11 cellular contexts compared by ENCODE assay signal in genomic region chr2:12918841-12919445, GRCh38.
DNase-seq lines count a peak whose midpoint lies in the region; ATAC-seq and TF ChIP-seq lines count a peak whose summit lies in the region.
"Had no signal": no experiment of that assay in that cellular context is flagged by ENCODE, and none has a peak within 500 bp of the region (broad histone marks: within the 10 kb centered on the region; RNA-seq: fewer than 3 reads in every experiment).

No MANE protein-coding gene starts in this region.

- no peaks in the 10 kb centered on the region for H3F3A ChIP-seq in GM23338 (replicated peaks; ENCODE audit: low read depth)

- H2AK5ac ChIP-seq in mesendoderm (ENCODE audit: low read length): no peak overlapping the region

- no peaks in the 10 kb centered on the region for H3K79me1 ChIP-seq in mesendoderm (ENCODE audit: low read length)

- H3K27me3 Mint-ChIP-seq in GM23338 (ENCODE audit: insufficient read depth, low read depth, poor library complexity): peaks cover 2% of the 10 kb centered on the region

- no peak overlapping the region for H3K23ac ChIP-seq in mesendoderm (ENCODE audit: low read length)

- H3K4me3 ChIP-seq in brain microvascular endothelial cell (ENCODE audit: low read depth, low read length) (no peak overlapping the region), skeletal muscle cell (ENCODE audit: low read depth, low read length) (no peak overlapping the region), GM23338 (no peak overlapping the region), mesendoderm (ENCODE audit: low read length) (no peak overlapping the region)

- WGBS in mesendoderm (ENCODE audit: extremely low coverage, insufficient coverage, low lambda C conversion rate): no CpG with 5 or more reads among the region's 7 CpGs

- H4K8ac ChIP-seq in mesendoderm (ENCODE audit: low read depth, low read length): no peak overlapping the region

- H3K9me3 Mint-ChIP-seq in stimulated activated effector memory CD8-positive, alpha-beta T cell treated with anti-CD3 and anti-CD28 coated beads, Interleukin-12 subunit alpha, Interleukin-12 subunit beta, amount 100 ng/mL, for 72 hours: no peaks in the 10 kb centered on the region
- no peaks in the 10 kb centered on the region for H3K9me3 Mint-ChIP-seq in GM23338
- H3K9me3 Mint-ChIP-seq: activated T-cell treated with anti-CD3 and anti-CD28 coated beads, Interleukin-2, amount 50 U/mL, for 24 hours; T-helper 1 cell treated with Interleukin-12 subunit alpha and Interleukin-12 subunit beta and Interleukin-4 antibody, amounts not matched to agents 30 μg/mL and 1 μg/mL, for 36 hours had no signal

- H3K18ac ChIP-seq in mesendoderm (ENCODE audit: low read length): no peak overlapping the region

- TF ChIP-seq CTCF in brain microvascular endothelial cell (IDR thresholded peaks at IDR 0.05; ENCODE audit: low read depth, low read length, missing control alignments): no peak
- no peak for TF ChIP-seq CTCF in GM23338 (conservative IDR thresholded peaks at IDR 0.05; ENCODE audit: low read depth in 2 of 2)

- H2AFZ ChIP-seq in GM23338: no peak overlapping the region

- H3K56ac ChIP-seq in mesendoderm (ENCODE audit: low read length): no peak overlapping the region

- no peaks in the 10 kb centered on the region for H4K20me1 ChIP-seq in GM23338 (replicated peaks; ENCODE audit: insufficient read depth)

- H3K79me2 ChIP-seq in GM23338 (replicated peaks; ENCODE audit: insufficient read depth) (no peaks in the 10 kb centered on the region), mesendoderm (ENCODE audit: control insufficient read depth, insufficient read depth, low read length) (no peaks in the 10 kb centered on the region)

- no peak overlapping the region for H3K4me3 Mint-ChIP-seq in stimulated activated effector memory CD8-positive, alpha-beta T cell treated with anti-CD3 and anti-CD28 coated beads, Interleukin-12 subunit alpha, Interleukin-12 subunit beta, amount 100 ng/mL, for 72 hours
- H3K4me3 Mint-ChIP-seq in GM23338: no peak overlapping the region
- H3K4me3 Mint-ChIP-seq: activated T-cell treated with anti-CD3 and anti-CD28 coated beads, Interleukin-2, amount 50 U/mL, for 24 hours; T-helper 1 cell treated with Interleukin-12 subunit alpha and Interleukin-12 subunit beta and Interleukin-4 antibody, amounts not matched to agents 30 μg/mL and 1 μg/mL, for 36 hours had no signal

- no peak overlapping the region for H3K27ac Mint-ChIP-seq in stimulated activated effector memory CD8-positive, alpha-beta T cell treated with anti-CD3 and anti-CD28 coated beads, Interleukin-12 subunit alpha, Interleukin-12 subunit beta, amount 100 ng/mL, for 72 hours
- H3K27ac Mint-ChIP-seq in GM23338: no peak overlapping the region
- H3K27ac Mint-ChIP-seq: activated T-cell treated with anti-CD3 and anti-CD28 coated beads, Interleukin-2, amount 50 U/mL, for 24 hours; T-helper 1 cell treated with Interleukin-12 subunit alpha and Interleukin-12 subunit beta and Interleukin-4 antibody, amounts not matched to agents 30 μg/mL and 1 μg/mL, for 36 hours had no signal

- no peak overlapping the region for H3K9ac ChIP-seq in mesendoderm (ENCODE audit: low read length)

- DNase-seq in GM03348 (ENCODE audit: low spot score) (peak; percentile 73), brain microvascular endothelial cell (peak; percentile 49), hepatic stellate cell (ENCODE audit: low spot score) (peak; percentile 35), skeletal muscle cell (ENCODE audit: low read depth) (peak; percentile 90), GM23338 (ENCODE audit: low spot score) (no peak), mesendoderm (no peak)
- DNase-seq in stimulated activated effector memory CD8-positive, alpha-beta T cell treated with anti-CD3 and anti-CD28 coated beads, Interleukin-12 subunit alpha, Interleukin-12 subunit beta, amount 100 ng/mL, for 72 hours (ENCODE audit: low spot score in 2 of 2): no peak
- DNase-seq: activated T-cell treated with anti-CD3 and anti-CD28 coated beads, Interleukin-2, amount 50 U/mL, for 24 hours; NCI-H345 had no signal

- H2BK5ac ChIP-seq in mesendoderm (ENCODE audit: low read length): no peak overlapping the region

- H3K27me3 ChIP-seq in brain microvascular endothelial cell (replicated peaks) (no peaks in the 10 kb centered on the region), GM23338 (ENCODE audit: insufficient read depth) (no peaks in the 10 kb centered on the region), mesendoderm (ENCODE audit: insufficient read depth, low read length, poor library complexity) (no peaks in the 10 kb centered on the region)

- no peaks in the 10 kb centered on the region for H3K9me2 ChIP-seq in GM23338 (ENCODE audit: insufficient read depth)

- ATAC-seq in HG03175 (IDR thresholded peaks at IDR 0.05; ENCODE audit: unreplicated experiment) (no peak), GM23338 (no peak)
- no peak for ATAC-seq in stimulated activated effector memory CD8-positive, alpha-beta T cell treated with anti-CD3 and anti-CD28 coated beads, Interleukin-12 subunit alpha, Interleukin-12 subunit beta, amount 100 ng/mL, for 72 hours

- no peak overlapping the region for H2BK120ac ChIP-seq in mesendoderm (ENCODE audit: low read depth, low read length)

- no peaks in the 10 kb centered on the region for H3K36me3 ChIP-seq in brain microvascular endothelial cell (replicated peaks)
- no peaks in the 10 kb centered on the region for H3K36me3 ChIP-seq in GM23338 (ENCODE audit: insufficient read depth)
- no peaks in the 10 kb centered on the region for H3K36me3 ChIP-seq in mesendoderm (ENCODE audit: control insufficient read depth, insufficient read depth, low read length)

- no peaks in the 10 kb centered on the region for H3K4me1 Mint-ChIP-seq in stimulated activated effector memory CD8-positive, alpha-beta T cell treated with anti-CD3 and anti-CD28 coated beads, Interleukin-12 subunit alpha, Interleukin-12 subunit beta, amount 100 ng/mL, for 72 hours
- no peaks in the 10 kb centered on the region for H3K4me1 Mint-ChIP-seq in GM23338

- H3K27ac ChIP-seq in brain microvascular endothelial cell (peak overlapping the region; percentile 2), GM23338 (ENCODE audit: low read depth) (no peak overlapping the region), mesendoderm (ENCODE audit: low read depth, low read length) (no peak overlapping the region)

- H3K4me1 ChIP-seq in GM23338 (ENCODE audit: insufficient read depth) (no peaks in the 10 kb centered on the region), mesendoderm (ENCODE audit: control insufficient read depth, low read depth, low read length) (no peaks in the 10 kb centered on the region)

- no peak overlapping the region for H3K4ac ChIP-seq in mesendoderm (ENCODE audit: low read depth, low read length)

- H4K5ac ChIP-seq in mesendoderm (ENCODE audit: low read length): no peak overlapping the region

- in situ Hi-C loops in brain microvascular endothelial cell (cut with HindIII; ENCODE audit: low pct_ligation_motif_present, low sequenced_read_pairs): no loop called here

- no peak overlapping the region for H2BK15ac ChIP-seq in mesendoderm (replicated peaks; ENCODE audit: low read depth)

- H3K4me2 ChIP-seq in GM23338 (no peak overlapping the region), mesendoderm (ENCODE audit: low read length) (no peak overlapping the region)

- H3K36me3 Mint-ChIP-seq in stimulated activated effector memory CD8-positive, alpha-beta T cell treated with anti-CD3 and anti-CD28 coated beads, Interleukin-12 subunit alpha, Interleukin-12 subunit beta, amount 100 ng/mL, for 72 hours: no peaks in the 10 kb centered on the region
- H3K36me3 Mint-ChIP-seq in GM23338 (ENCODE audit: low read depth): no peaks in the 10 kb centered on the region

TF ChIP-seq in GM23338, 12 proteins besides CTCF, POLR2A, EP300 and RAD21:
- TF ChIP-seq ZNF331 (CRISPR knock-in tag; IDR thresholded peaks at IDR 0.05; ENCODE audit: low read depth) (no peak), JUNB (IDR thresholded peaks at IDR 0.05; ENCODE audit: unreplicated experiment) (no peak), REST (IDR thresholded peaks at IDR 0.05; ENCODE audit: unreplicated experiment) (no peak), NANOG (IDR thresholded peaks at IDR 0.05; ENCODE audit: borderline replicate concordance) (no peak), EZH2phosphoT487 (IDR thresholded peaks at IDR 0.05; ENCODE audit: unreplicated experiment) (no peak), ETS1 (IDR thresholded peaks at IDR 0.05) (no peak)

Comparison
In these comparisons a context has a peak if more than half of its experiments do, and no peak if none do; other contexts are left out.
1. DNase-seq: peak in GM03348 (single experiment), brain microvascular endothelial cell (single experiment), hepatic stellate cell (single experiment) and skeletal muscle cell (single experiment); none in stimulated activated effector memory CD8-positive, alpha-beta T cell treated with anti-CD3 and anti-CD28 coated beads, Interleukin-12 subunit alpha, Interleukin-12 subunit beta, amount 100 ng/mL, for 72 hours (0 of 2), GM23338 (single experiment) and mesendoderm (single experiment).